Comparison of ENCODE assay signal across 13 cellular contexts in genomic region chr17:63694229-63694973, GRCh38. TPM values are rescaled to one million over a fixed set of nuclear protein-coding genes. Genes with fewer than 3 reads are reported as not detected.
DNase-seq lines count a peak whose midpoint lies in the region; ATAC-seq and TF ChIP-seq lines count a peak whose summit lies in the region.
"Had no signal": no experiment of that assay in that cellular context is flagged by ENCODE, and none has a peak within 500 bp of the region (broad histone marks: within the 10 kb centered on the region; RNA-seq: fewer than 3 reads in every experiment).

No MANE protein-coding gene starts in this region.

- intact Hi-C loops in left cardiac atrium (cut with DNase I) = no loop called here
- intact Hi-C loops in left colon (cut with DNase I, micrococcal nuclease) = no loop called here

- no peaks in the 10 kb centered on the region for H3K36me3 Mint-ChIP-seq in activated naive CD8-positive, alpha-beta T cell
- peaks cover 6% of the 10 kb centered on the region for H3K36me3 Mint-ChIP-seq in neural crest cell (ENCODE audit: low read depth)

- TF ChIP-seq CTCF in NB4 (IDR thresholded peaks at IDR 0.05; ENCODE audit: low read depth, low read length) = no peak
- no peak for TF ChIP-seq CTCF in neural crest cell (conservative IDR thresholded peaks at IDR 0.05)

- peaks cover 60% of the 10 kb centered on the region for H3K4me1 Mint-ChIP-seq in activated naive CD8-positive, alpha-beta T cell (ENCODE audit: low read depth)
- peaks cover 14% of the 10 kb centered on the region for H3K4me1 Mint-ChIP-seq in neural crest cell

- peak overlapping the region; percentile 94 for H3K27ac Mint-ChIP-seq in activated naive CD8-positive, alpha-beta T cell
- peak overlapping the region; percentile 43 for H3K27ac Mint-ChIP-seq in neural crest cell (ENCODE audit: unreplicated experiment)

- peak; percentile 61 for DNase-seq in ELF-1 (ENCODE audit: low read depth, low spot score)
- peak; percentile 52 for DNase-seq in NB4 (ENCODE audit: low read depth)
- no peak for DNase-seq in neural crest cell (ENCODE audit: low read depth, low spot score)
- no peak for DNase-seq in hepatic stellate cell (ENCODE audit: low spot score)
- DNase-seq in left cardiac atrium = no peak
- DNase-seq in left colon = no peak
- DNase-seq: NCI-H187 treated with DMSO at 0.1 percent for 48 hours; stimulated activated CD4-positive, alpha-beta T cell treated with anti-CD3 and anti-CD28 coated beads, Interleukin-12 subunit alpha, Interleukin-12 subunit beta, amount 100 ng/mL, for 4 hours; testis had no signal

- TF ChIP-seq POLR2A in NB4 (IDR thresholded peaks at IDR 0.05; ENCODE audit: extremely low read depth, insufficient read length) = no peak

- no peaks in the 10 kb centered on the region for H3K27me3 Mint-ChIP-seq in activated naive CD8-positive, alpha-beta T cell
- peaks cover 10% of the 10 kb centered on the region for H3K27me3 Mint-ChIP-seq in neural crest cell (ENCODE audit: low read depth)

- no peak overlapping the region for H3K4me3 ChIP-seq in NB4 (ENCODE audit: low read depth, low read length)
- H3K4me3 ChIP-seq: SJSA1, testis had no signal

- H3K9me3 Mint-ChIP-seq in activated naive CD8-positive, alpha-beta T cell (ENCODE audit: low read depth) = no peaks in the 10 kb centered on the region
- no peaks in the 10 kb centered on the region for H3K9me3 Mint-ChIP-seq in neural crest cell

- ATAC-seq in left cardiac atrium = no peak
- ATAC-seq in left colon = no peak
- ATAC-seq in HG03571 (IDR thresholded peaks at IDR 0.05; ENCODE audit: unreplicated experiment) = no peak
- ATAC-seq: left lobe of liver had no signal

- H3K4me3 Mint-ChIP-seq in activated naive CD8-positive, alpha-beta T cell = peak overlapping the region; percentile 62
- peak overlapping the region; percentile 74 for H3K4me3 Mint-ChIP-seq in neural crest cell

RNA-seq across cellular contexts. Expression of gene LIMD2, which starts 5.5 kb away (rescaled TPM):
- total RNA-seq in neural crest cell (134 and 145 TPM in 2 replicates), left cardiac atrium (1 to 10 TPM; 6.6 to 9.6 TPM), left colon (1 to 10 TPM; 3.7 to 8.5 TPM)

RNA-seq across cellular contexts. Expression of gene STRADA, which starts 47.2 kb away (rescaled TPM):
- total RNA-seq in neural crest cell = 55.0 and 55.9 TPM in 2 replicates
- 10 to 100 TPM; 21.2 to 23.7 TPM for total RNA-seq in left cardiac atrium
- 10 to 100 TPM; 18.8 to 21.2 TPM for total RNA-seq in left colon

Comparison
In these comparisons a context has a peak if more than half of its experiments do, and no peak if none do; other contexts are left out.
1. DNase-seq: peak in ELF-1 (single experiment) and NB4 (single experiment); none in neural crest cell (single experiment), hepatic stellate cell (single experiment), left cardiac atrium (single experiment) and left colon (0 of 2).
2. RNA of gene LIMD2, which starts 5.5 kb away (total RNA-seq): 134 to 145 TPM in neural crest cell; 6.6 to 9.6 TPM in left cardiac atrium and 3.7 to 8.5 TPM in left colon; every median in the first group is over 10 times any median in the second.